29 cellular contexts compared by ENCODE assay signal in genomic region chr5:55558484-55558883, GRCh38.
"Had no signal": no experiment of that assay in that cellular context is flagged by ENCODE, and none has a peak within 500 bp of the region (broad histone marks: within the 10 kb centered on the region; RNA-seq: fewer than 3 reads in every experiment).

No MANE protein-coding gene starts in this region.

- H3K4me3 ChIP-seq: neural progenitor cell, ovary, psoas muscle, right lobe of liver, sigmoid colon, skin epidermis, smooth muscle cell, spleen, suprapubic skin, testis, tibial artery, transverse colon, upper lobe of right lung, uterus had no signal

- H2AFZ ChIP-seq: neural progenitor cell, parathyroid adenoma had no signal

- H3K9ac ChIP-seq: neural progenitor cell, parathyroid adenoma had no signal

- H3K4me2 ChIP-seq: neural progenitor cell, smooth muscle cell had no signal

- H3K9me3 ChIP-seq: ovary, right lobe of liver, sigmoid colon, spleen, suprapubic skin, testis, tibial artery, transverse colon, upper lobe of right lung, uterus had no signal

- ATAC-seq: natural killer cell; psoas muscle; right cardiac atrium; right lobe of liver; stimulated activated memory B cell treated with anti-CD40 and anti-IgM and Interleukin-4, amounts not matched to agents 10 μg/mL and 1 μg/mL and 100 μg/mL, for 72 hours; stimulated activated naive CD8-positive, alpha-beta T cell treated with anti-CD3 and anti-CD28 coated beads, Interleukin-15, amount 100 ng/mL, for 72 hours; stimulated activated naive CD8-positive, alpha-beta T cell treated with anti-CD3 and anti-CD28 coated beads, Interleukin-15, Interleukin-2, amounts not matched to agents 100 U/mL and 50 U/mL, for 24 hours; upper lobe of right lung had no signal

- H3K27me3 ChIP-seq: neural progenitor cell, ovary, right lobe of liver, sigmoid colon, spleen, suprapubic skin, testis, tibial artery, transverse colon, upper lobe of right lung, uterus had no signal

- H3K36me3 ChIP-seq: neural progenitor cell, ovary, right lobe of liver, sigmoid colon, spleen, suprapubic skin, tibial artery, transverse colon, upper lobe of right lung, uterus had no signal

- H3K79me2 ChIP-seq: parathyroid adenoma had no signal

- DNase-seq: natural killer cell; occipital lobe; ovary; posterior cingulate gyrus; psoas muscle; right cardiac atrium; right lobe of liver; sigmoid colon; spleen; stimulated activated CD4-positive, alpha-beta T cell treated with anti-CD3 and anti-CD28 coated beads, Interleukin-12 subunit alpha, Interleukin-12 subunit beta, amount 100 ng/mL, for 4 hours; stimulated activated CD4-positive, alpha-beta T cell treated with anti-CD3 and anti-CD28 coated beads, Interleukin-1b, Interleukin-23, amount 100 ng/mL, for 48 hours; stimulated activated CD4-positive, alpha-beta T cell treated with anti-CD3 and anti-CD28 coated beads, Interleukin-4, amount 100 ng/mL, for 1 hour; stimulated activated CD4-positive, alpha-beta T cell treated with anti-CD3 and anti-CD28 coated beads, Interleukin-4, amount 100 ng/mL, for 4 hours; stimulated activated CD8-positive, alpha-beta memory T cell treated with anti-CD3 and anti-CD28 coated beads, Interleukin-4, amount 100 ng/mL, for 48 hours; stimulated activated naive CD4-positive, alpha-beta T cell; stimulated activated naive CD8-positive, alpha-beta T cell treated with anti-CD3 and anti-CD28 coated beads, Interleukin-15, amount 100 ng/mL, for 72 hours; stimulated activated naive CD8-positive, alpha-beta T cell treated with anti-CD3 and anti-CD28 coated beads, Interleukin-15, Interleukin-2, amounts not matched to agents 100 U/mL and 50 U/mL, for 24 hours; substantia nigra; testis; tibial artery; transverse colon; upper lobe of right lung; uterus had no signal

- H3K27ac ChIP-seq: neural progenitor cell, ovary, parathyroid adenoma, psoas muscle, right lobe of liver, sigmoid colon, skin epidermis, spleen, suprapubic skin, testis, tibial artery, transverse colon, upper lobe of right lung, uterus had no signal

- H3K4me1 ChIP-seq: parathyroid adenoma, right lobe of liver, spleen, testis, tibial artery, transverse colon, upper lobe of right lung, uterus had no signal
